In genomic region chr12:46380397-46380796, GRCh38 we compare ENCODE assay signal across 24 cellular contexts.
"Had no signal": no experiment of that assay in that cellular context is flagged by ENCODE, and none has a peak within 500 bp of the region (broad histone marks: within the 10 kb centered on the region; RNA-seq: fewer than 3 reads in every experiment).

No MANE protein-coding gene starts in this region.

- H3K36me3 Mint-ChIP-seq: T-cell had no signal

- H3K27me3 Mint-ChIP-seq: activated CD4-positive, alpha-beta T cell treated with anti-CD3 and anti-CD28 coated beads, Interleukin-2, amount 10 ng/mL, durations not matched to agents 7 days and 5 days; activated CD8-positive, alpha-beta T cell treated with anti-CD3 and anti-CD28 coated beads for 36 hours; T-cell had no signal

- H3K4me3 Mint-ChIP-seq: activated CD4-positive, alpha-beta T cell treated with anti-CD3 and anti-CD28 coated beads, Interleukin-2, amount 10 ng/mL, durations not matched to agents 7 days and 5 days; activated CD8-positive, alpha-beta T cell treated with anti-CD3 and anti-CD28 coated beads for 36 hours; activated T-cell treated with anti-CD3 and anti-CD28 coated beads, Interleukin-2, amount 50 U/mL, for 72 hours; T-cell had no signal

- DNase-seq: activated CD4-positive, alpha-beta T cell treated with anti-CD3 and anti-CD28 coated beads, Interleukin-2, amount 10 ng/mL, durations not matched to agents 7 days and 5 days; activated CD4-positive, CD25-positive, alpha-beta regulatory T cell; activated CD8-positive, alpha-beta memory T cell treated with anti-CD3 and anti-CD28 coated beads, Interleukin-2, amount 50 U/mL, for 4 hours; activated CD8-positive, alpha-beta T cell treated with anti-CD3 and anti-CD28 coated beads for 36 hours; activated gamma-delta T cell treated with Interleukin-2 at 50 U/mL for 16 hours; activated naive CD4-positive, alpha-beta T cell treated with anti-CD3 and anti-CD28 coated beads, Interleukin-2, amount 50 U/mL, for 16 hours; activated T-cell treated with anti-CD3 and anti-CD28 coated beads, Interleukin-2, amount 50 U/mL, for 72 hours; aorta; central memory CD4-positive, alpha-beta T cell; MM.1S; NCI-H1105; NCI-H146; NCI-H187 treated with DMSO at 0.1 percent for 48 hours; NCI-H2081 treated with DMSO at 0.1 percent for 48 hours; NCI-H446; NCI-H524; PC-3; SIG-M5; T-cell; T-helper 2 cell; T1000 had no signal

- ATAC-seq: activated CD8-positive, alpha-beta T cell treated with anti-CD3 and anti-CD28 coated beads for 36 hours; activated T-cell treated with anti-CD3 and anti-CD28 coated beads, Interleukin-2, amount 50 U/mL, for 72 hours; PC-3; T-cell had no signal

- FAIRE-seq: bronchial epithelial cell, TTC549 had no signal

- H3K9me3 Mint-ChIP-seq: activated T-cell treated with anti-CD3 and anti-CD28 coated beads, Interleukin-2, amount 50 U/mL, for 72 hours; activated T-helper 2 cell treated with anti-CD3 and anti-CD28 coated beads, Interferon-gamma antibody, Interleukin-2, Interleukin-4, amounts not matched to agents 10 μg/mL and 5 μg/mL and 100 μg/mL, durations not matched to agents 14 hours and 24 hours and 36 hours; T-cell had no signal

- H3K27ac Mint-ChIP-seq: activated CD4-positive, alpha-beta T cell treated with anti-CD3 and anti-CD28 coated beads, Interleukin-2, amount 10 ng/mL, durations not matched to agents 7 days and 5 days; activated CD8-positive, alpha-beta T cell treated with anti-CD3 and anti-CD28 coated beads for 36 hours; activated T-cell treated with anti-CD3 and anti-CD28 coated beads, Interleukin-2, amount 50 U/mL, for 72 hours; activated T-helper 2 cell treated with anti-CD3 and anti-CD28 coated beads, Interferon-gamma antibody, Interleukin-2, Interleukin-4, amounts not matched to agents 10 μg/mL and 5 μg/mL and 100 μg/mL, durations not matched to agents 14 hours and 24 hours and 36 hours; T-cell had no signal
